12 cellular contexts compared by ENCODE assay signal in genomic region chrX:126190888-126191287, GRCh38. TPM values are rescaled to one million over a fixed set of nuclear protein-coding genes. Genes with fewer than 3 reads are reported as not detected.
DNase-seq lines count a peak whose midpoint lies in the region; TF ChIP-seq lines count a peak whose summit lies in the region.
"Not testable (repeated sequence)": the region's sequence is repeated elsewhere in the genome, so short reads cannot be mapped to it uniquely, and the experiment has no call there.
"Had no signal": no experiment of that assay in that cellular context is flagged by ENCODE, and none has a peak within 500 bp of the region (broad histone marks: within the 10 kb centered on the region; RNA-seq: fewer than 3 reads in every experiment).

No MANE protein-coding gene starts in this region.

- intact Hi-C loops in posterior vena cava (cut with DNase I): not testable (repeated sequence)

- DNase-seq in osteocyte (ENCODE audit: extremely low spot score, unreplicated experiment) (peak; percentile 56), posterior vena cava (ENCODE audit: low spot score) (peak; percentile 14)

- TF ChIP-seq CTCF in osteocyte (IDR thresholded peaks at IDR 0.05): not testable (repeated sequence)

- H3K27ac Mint-ChIP-seq in osteocyte (ENCODE audit: unreplicated experiment): not testable (repeated sequence)

- H3K9me3 Mint-ChIP-seq in osteocyte (ENCODE audit: unreplicated experiment): peaks cover 18% of the 10 kb centered on the region

- not testable (repeated sequence) for H3K4me3 Mint-ChIP-seq in osteocyte (ENCODE audit: unreplicated experiment)

- H3K36me3 Mint-ChIP-seq in osteocyte (ENCODE audit: unreplicated experiment): not testable (repeated sequence)

- H3K4me1 Mint-ChIP-seq in osteocyte (ENCODE audit: unreplicated experiment): not testable (repeated sequence)

- not testable (repeated sequence) for H3K27me3 Mint-ChIP-seq in osteocyte (ENCODE audit: unreplicated experiment)

RNA-seq across cellular contexts. Expression of gene DCAF12L2, which starts 24.8 kb away (rescaled TPM):
- total RNA-seq in osteocyte (not detected in 2 replicates), posterior vena cava (1 to 10 TPM; 1.1 to 2.4 TPM)
- total RNA-seq: A172; B cell; Caco-2; Calu3; CD4-positive, alpha-beta memory T cell; CD4-positive, alpha-beta T cell; CD4-positive, CD25-positive, alpha-beta regulatory T cell; CD8-positive, alpha-beta memory T cell; CD8-positive, alpha-beta T cell; Daoy had no signal
